ENCODE assay signal across 1 cellular context in the genomic region with DNA sequence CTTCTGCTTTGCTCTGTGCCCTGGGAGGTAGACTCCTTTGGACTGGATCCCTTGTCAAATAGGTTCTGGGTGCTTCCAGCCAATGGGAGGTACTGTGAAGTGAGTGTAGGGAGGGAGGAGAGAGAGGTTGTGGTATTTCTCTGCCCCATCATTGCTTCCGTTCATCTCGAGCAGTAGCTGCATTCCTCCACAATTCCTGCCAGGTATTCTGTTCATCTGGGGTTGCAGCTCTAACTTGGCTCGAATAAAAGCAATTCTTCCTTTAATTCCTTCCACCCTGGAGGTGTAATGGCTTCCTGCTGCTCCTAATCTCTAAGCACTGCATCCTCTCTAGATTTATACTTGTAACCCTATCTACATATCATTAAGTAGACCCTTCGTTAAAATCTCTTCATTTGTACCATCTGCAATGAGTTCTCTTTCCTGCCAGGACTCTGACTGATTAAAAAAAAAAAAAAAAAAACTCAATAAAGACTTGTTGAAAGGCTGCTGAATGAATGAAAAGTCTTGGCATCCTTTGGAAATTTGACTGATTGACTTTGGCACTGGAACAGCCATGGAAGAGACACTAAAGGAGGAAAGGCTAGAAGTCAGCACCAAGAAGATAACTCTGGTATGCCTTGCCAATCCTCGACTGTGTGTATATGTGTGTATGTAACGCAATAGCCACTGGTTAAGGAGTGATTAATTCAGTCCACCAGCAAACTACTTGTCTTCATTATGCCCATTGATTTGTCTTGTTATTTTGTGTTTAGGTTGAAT.
TF ChIP-seq lines count a peak whose summit lies in the region.

No MANE protein-coding gene starts in this region.

TF ChIP-seq in Ishikawa, 13 proteins besides CTCF, POLR2A, EP300 and RAD21 (continued from another document):
- TF ChIP-seq, protein P1, sequence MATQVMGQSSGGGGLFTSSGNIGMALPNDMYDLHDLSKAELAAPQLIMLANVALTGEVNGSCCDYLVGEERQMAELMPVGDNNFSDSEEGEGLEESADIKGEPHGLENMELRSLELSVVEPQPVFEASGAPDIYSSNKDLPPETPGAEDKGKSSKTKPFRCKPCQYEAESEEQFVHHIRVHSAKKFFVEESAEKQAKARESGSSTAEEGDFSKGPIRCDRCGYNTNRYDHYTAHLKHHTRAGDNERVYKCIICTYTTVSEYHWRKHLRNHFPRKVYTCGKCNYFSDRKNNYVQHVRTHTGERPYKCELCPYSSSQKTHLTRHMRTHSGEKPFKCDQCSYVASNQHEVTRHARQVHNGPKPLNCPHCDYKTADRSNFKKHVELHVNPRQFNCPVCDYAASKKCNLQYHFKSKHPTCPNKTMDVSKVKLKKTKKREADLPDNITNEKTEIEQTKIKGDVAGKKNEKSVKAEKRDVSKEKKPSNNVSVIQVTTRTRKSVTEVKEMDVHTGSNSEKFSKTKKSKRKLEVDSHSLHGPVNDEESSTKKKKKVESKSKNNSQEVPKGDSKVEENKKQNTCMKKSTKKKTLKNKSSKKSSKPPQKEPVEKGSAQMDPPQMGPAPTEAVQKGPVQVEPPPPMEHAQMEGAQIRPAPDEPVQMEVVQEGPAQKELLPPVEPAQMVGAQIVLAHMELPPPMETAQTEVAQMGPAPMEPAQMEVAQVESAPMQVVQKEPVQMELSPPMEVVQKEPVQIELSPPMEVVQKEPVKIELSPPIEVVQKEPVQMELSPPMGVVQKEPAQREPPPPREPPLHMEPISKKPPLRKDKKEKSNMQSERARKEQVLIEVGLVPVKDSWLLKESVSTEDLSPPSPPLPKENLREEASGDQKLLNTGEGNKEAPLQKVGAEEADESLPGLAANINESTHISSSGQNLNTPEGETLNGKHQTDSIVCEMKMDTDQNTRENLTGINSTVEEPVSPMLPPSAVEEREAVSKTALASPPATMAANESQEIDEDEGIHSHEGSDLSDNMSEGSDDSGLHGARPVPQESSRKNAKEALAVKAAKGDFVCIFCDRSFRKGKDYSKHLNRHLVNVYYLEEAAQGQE (IDR thresholded peaks at IDR 0.05; ENCODE audit: low read depth), result no peak
